Comparison of ENCODE assay signal across 1 cellular context in the genomic region with DNA sequence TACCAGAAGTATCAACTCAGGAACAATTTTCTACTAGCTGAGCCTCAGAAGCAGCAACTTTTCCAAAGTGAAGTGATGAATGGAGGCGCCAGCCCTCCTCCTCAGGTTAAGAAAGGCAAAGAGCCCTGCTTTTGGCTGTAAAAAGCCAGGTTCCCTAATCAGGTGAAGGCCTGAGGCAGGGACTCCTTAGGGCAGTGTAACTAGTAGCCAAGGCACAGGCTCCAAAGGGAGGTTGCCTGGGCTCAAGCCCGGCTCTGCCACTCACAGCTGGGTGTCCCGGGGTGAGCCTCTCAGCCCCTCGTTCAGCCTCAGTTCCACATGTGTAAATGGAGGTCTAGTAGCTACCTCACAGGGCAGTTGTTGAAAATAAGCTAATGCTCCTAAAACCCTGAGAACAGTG.
A peak's percentile ranks its signal among the peaks of the same experiment; 100 is the strongest.
TF ChIP-seq lines count a peak whose summit lies in the region.

No MANE protein-coding gene starts in this region.

TF ChIP-seq in K562, 482 proteins besides CTCF, POLR2A, EP300 and RAD21:
- TF ChIP-seq CBFB (CRISPR knock-in tag; IDR thresholded peaks at IDR 0.05) (no peak), ZNF134 (CRISPR knock-in tag; conservative IDR thresholded peaks at IDR 0.05) (peak; percentile 91)
